Comparison of ENCODE assay signal across 9 cellular contexts in genomic region chr2:171706152-171706803, GRCh38. TPM values are rescaled to one million over a fixed set of nuclear protein-coding genes. Genes with fewer than 3 reads are reported as not detected.
DNase-seq lines count a peak whose midpoint lies in the region; ATAC-seq and TF ChIP-seq lines count a peak whose summit lies in the region.
"Had no signal": no experiment of that assay in that cellular context is flagged by ENCODE, and none has a peak within 500 bp of the region (broad histone marks: within the 10 kb centered on the region; RNA-seq: fewer than 3 reads in every experiment).

No MANE protein-coding gene starts in this region.

- no peak overlapping the region for H3K4me3 Mint-ChIP-seq in CD4-positive, CD25-positive, alpha-beta regulatory T cell
- no peak overlapping the region for H3K4me3 Mint-ChIP-seq in H9
- H3K4me3 Mint-ChIP-seq in activated T-cell treated with anti-CD3 and anti-CD28 coated beads, Interleukin-2, amount 50 U/mL, for 24 hours = no peak overlapping the region

- H3K4me3 ChIP-seq in CD4-positive, CD25-positive, alpha-beta regulatory T cell (ENCODE audit: low read depth, low read length) = peak overlapping the region; percentile 28
- no peak overlapping the region for H3K4me3 ChIP-seq in SK-N-SH (ENCODE audit: low read depth in 2 of 2, low read length in 1 of 2)
- H3K4me3 ChIP-seq in hepatocyte = no peak overlapping the region

- H3K14ac ChIP-seq in H9 (ENCODE audit: insufficient read depth, low read length) = no peak overlapping the region

- H4K20me1 ChIP-seq in H9 (ENCODE audit: control insufficient read depth, insufficient read depth, insufficient read length) (no peaks in the 10 kb centered on the region), SK-N-SH (ENCODE audit: insufficient read depth) (peaks cover 48% of the 10 kb centered on the region), hepatocyte (ENCODE audit: insufficient read depth, poor library complexity, severe bottlenecking) (peaks cover 32% of the 10 kb centered on the region)

- H3K36me3 ChIP-seq in CD4-positive, CD25-positive, alpha-beta regulatory T cell (ENCODE audit: control insufficient read depth, insufficient read depth, low read length) = peaks cover 4% of the 10 kb centered on the region
- H3K36me3 ChIP-seq in SK-N-SH (replicated peaks in 1 of 2; ENCODE audit: control insufficient read depth in 1 of 2, insufficient read depth in 2 of 2, low read length in 1 of 2) (peaks cover 10 to 25% of the 10 kb centered on the region in 2 experiments), hepatocyte (replicated peaks; ENCODE audit: insufficient read depth, low read depth) (no peaks in the 10 kb centered on the region)

- H3K4me1 ChIP-seq in CD4-positive, CD25-positive, alpha-beta regulatory T cell (ENCODE audit: control insufficient read depth, insufficient read depth, low read length, poor library complexity, severe bottlenecking) = no peaks in the 10 kb centered on the region
- H3K4me1 ChIP-seq in H9 (ENCODE audit: insufficient read depth, low read length) (no peaks in the 10 kb centered on the region), SK-N-SH (ENCODE audit: control insufficient read depth in 1 of 2, insufficient read depth in 2 of 2, low read depth in 1 of 2, low read length in 1 of 2) (peaks cover 0 to 48% of the 10 kb centered on the region in 2 experiments; a peak in 3 of 4 replicates), hepatocyte (ENCODE audit: insufficient read depth) (no peaks in the 10 kb centered on the region)

- H3K23me2 ChIP-seq in H9 (ENCODE audit: insufficient read length, low read depth, low read length, poor library complexity, severe bottlenecking) = no peaks in the 10 kb centered on the region

- no peaks in the 10 kb centered on the region for H3K9me2 ChIP-seq in SK-N-SH
- H3K9me2 ChIP-seq in hepatocyte (replicated peaks; ENCODE audit: insufficient read depth) = no peaks in the 10 kb centered on the region

- H3K27me3 ChIP-seq in CD4-positive, CD25-positive, alpha-beta regulatory T cell (ENCODE audit: control insufficient read depth, insufficient read depth, low read length) = no peaks in the 10 kb centered on the region
- no peaks in the 10 kb centered on the region for H3K27me3 ChIP-seq in H9 (ENCODE audit: insufficient read depth, low read length)
- no peaks in the 10 kb centered on the region for H3K27me3 ChIP-seq in SK-N-SH (ENCODE audit: insufficient read depth)
- H3K27me3 ChIP-seq in hepatocyte = no peaks in the 10 kb centered on the region

- POLR2A ChIA-PET in SK-N-SH (lab: Yijun Ruan, JAX) = interaction anchor here (0.5 to 0.6 kb wide), 2 partner anchors 75 to 409 kb away, joined by 3 read pairs; no protein-coding TSS in a partner anchor

- H3K9ac ChIP-seq in H9 (ENCODE audit: extremely low read depth, insufficient read length, low read length) (no peak overlapping the region), SK-N-SH (no peak overlapping the region)

- no CpG with 5 or more reads among the region's 2 CpGs for WGBS in H9 (ENCODE audit: extremely low coverage, insufficient read length, low lambda C conversion rate)
- WGBS in SK-N-SH (ENCODE audit: low lambda C conversion rate) = 24% methylated on average over 2 of the region's 2 CpGs
- WGBS in hepatocyte (ENCODE audit: low lambda C conversion rate, missing lambda C conversion rate) = 33% methylated on average over 2 of the region's 2 CpGs

- no peak overlapping the region for H3T11ph ChIP-seq in H9 (ENCODE audit: low read length)

- H3K4me1 Mint-ChIP-seq in CD4-positive, CD25-positive, alpha-beta regulatory T cell = peaks cover 17 to 23% (median 19%) of the 10 kb centered on the region in 4 donors
- peaks cover 6 to 10% of the 10 kb centered on the region in 2 experiments for H3K4me1 Mint-ChIP-seq in H9
- H3K4me1 Mint-ChIP-seq in activated T-cell treated with anti-CD3 and anti-CD28 coated beads, Interleukin-2, amount 50 U/mL, for 24 hours (ENCODE audit: low read depth) = peaks cover 12% of the 10 kb centered on the region

- H3K79me1 ChIP-seq in H9 (ENCODE audit: insufficient read depth, low read depth, low read length, poor library complexity, severe bottlenecking) = no peaks in the 10 kb centered on the region

- H2BK12ac ChIP-seq in H9 (ENCODE audit: insufficient read length, low read depth, low read length) = no peak overlapping the region

- H3K4me2 ChIP-seq in H9 (ENCODE audit: insufficient read depth, insufficient read length, low read length) = no peak overlapping the region
- no peak overlapping the region for H3K4me2 ChIP-seq in SK-N-SH
- no peak overlapping the region for H3K4me2 ChIP-seq in hepatocyte

- peak; percentile 69 for TF ChIP-seq RAD21 in SK-N-SH (IDR thresholded peaks at IDR 0.05; ENCODE audit: low read length)

- no peak overlapping the region for H2BK15ac ChIP-seq in H9 (ENCODE audit: low read depth, low read length)

- no peaks in the 10 kb centered on the region for H3K9me3 ChIP-seq in CD4-positive, CD25-positive, alpha-beta regulatory T cell (ENCODE audit: control insufficient read depth in 2 of 2, low read length in 2 of 2)
- H3K9me3 ChIP-seq in H9 (ENCODE audit: control insufficient read depth, low read depth, low read length) (no peaks in the 10 kb centered on the region), SK-N-SH (no peaks in the 10 kb centered on the region), hepatocyte (ENCODE audit: low read depth) (no peaks in the 10 kb centered on the region)

- TF ChIP-seq CTCF in H9 (conservative IDR thresholded peaks at IDR 0.05) (peak; percentile 52; the same call in 2 of the 3 replicates), SK-N-SH (IDR thresholded peaks at IDR 0.05) (peak; percentile 66), hepatocyte (IDR thresholded peaks at IDR 0.05; ENCODE audit: poor library complexity) (peak; percentile 43)

- CTCF ChIA-PET in SK-N-SH (lab: Yijun Ruan, JAX) = interaction anchor here (0.5 to 7.7 kb wide), 26 partner anchors 8 to 759 kb away, joined by 3 to 96 read pairs (median 4); partner anchors contain the start of genes DLX2 and DYNC1I2

- no peak overlapping the region for H3K56ac ChIP-seq in H9 (ENCODE audit: insufficient read length, low read depth, low read length)

- H3K27ac Mint-ChIP-seq in CD4-positive, CD25-positive, alpha-beta regulatory T cell = no peak overlapping the region
- H3K27ac Mint-ChIP-seq in H9 = no peak overlapping the region
- H3K27ac Mint-ChIP-seq in activated T-cell treated with anti-CD3 and anti-CD28 coated beads, Interleukin-2, amount 50 U/mL, for 24 hours = no peak overlapping the region
- no peak overlapping the region for H3K27ac Mint-ChIP-seq in activated naive CD4-positive, alpha-beta T cell treated with anti-CD3 and anti-CD28 coated beads, Interleukin-2, amount 50 U/mL, for 72 hours

- H3K79me2 ChIP-seq in H9 (ENCODE audit: insufficient read depth, low read length) (no peaks in the 10 kb centered on the region), SK-N-SH (ENCODE audit: insufficient read depth) (peaks cover 93% of the 10 kb centered on the region), hepatocyte (peaks cover 30% of the 10 kb centered on the region)

- H3K18ac ChIP-seq in H9 (ENCODE audit: insufficient read length, low read depth, low read length) = no peak overlapping the region

- H3K27me3 Mint-ChIP-seq in CD4-positive, CD25-positive, alpha-beta regulatory T cell = no peaks in the 10 kb centered on the region
- no peaks in the 10 kb centered on the region for H3K27me3 Mint-ChIP-seq in H9 (ENCODE audit: low read depth)
- no peaks in the 10 kb centered on the region for H3K27me3 Mint-ChIP-seq in activated T-cell treated with anti-CD3 and anti-CD28 coated beads, Interleukin-2, amount 50 U/mL, for 24 hours

- peak in 2 of 3 donors; percentile 44 to 51 for DNase-seq in CD4-positive, CD25-positive, alpha-beta regulatory T cell
- DNase-seq in H9 (no peak), SK-N-SH (peak; percentile 31), hepatocyte (ENCODE audit: low spot score) (peak; percentile 9)
- DNase-seq in activated T-cell treated with anti-CD3 and anti-CD28 coated beads, Interleukin-2, amount 50 U/mL, for 24 hours = no peak
- DNase-seq in activated naive CD4-positive, alpha-beta T cell treated with anti-CD3 and anti-CD28 coated beads, Interleukin-2, amount 50 U/mL, for 72 hours (ENCODE audit: low spot score in 2 of 2) = no peak
- no peak for DNase-seq in activated effector memory CD4-positive, alpha-beta T cell treated with Interleukin-2 at 50 U/mL for 16 hours
- DNase-seq: stimulated activated CD4-positive, alpha-beta T cell treated with anti-CD3 and anti-CD28 coated beads, Interleukin-4, amount 100 ng/mL, for 1 hour had no signal

- H2AFZ ChIP-seq in H9 (ENCODE audit: low read length) = no peak overlapping the region
- no peak overlapping the region for H2AFZ ChIP-seq in SK-N-SH (ENCODE audit: low read depth)
- H2AFZ ChIP-seq in hepatocyte = no peak overlapping the region

- no peak overlapping the region for H2BK120ac ChIP-seq in H9 (ENCODE audit: low read depth, low read length, poor library complexity, severe bottlenecking)

- H4K8ac ChIP-seq in H9 (replicated peaks; ENCODE audit: insufficient read length, low read depth, low read length) = no peak overlapping the region

- ATAC-seq in CD4-positive, CD25-positive, alpha-beta regulatory T cell (ENCODE audit: low read depth in 2 of 2) = peak in 1 of 2 donors; percentile 28
- no peak for ATAC-seq in activated naive CD4-positive, alpha-beta T cell treated with anti-CD3 and anti-CD28 coated beads, Interleukin-2, amount 50 U/mL, for 72 hours
- no peak for ATAC-seq in HG03521 (IDR thresholded peaks at IDR 0.05; ENCODE audit: unreplicated experiment)

- no peak overlapping the region for H4K91ac ChIP-seq in H9 (ENCODE audit: insufficient read length, low read depth, low read length)

- H3K9me3 Mint-ChIP-seq in CD4-positive, CD25-positive, alpha-beta regulatory T cell = no peaks in the 10 kb centered on the region
- H3K9me3 Mint-ChIP-seq in H9 = no peaks in the 10 kb centered on the region
- H3K9me3 Mint-ChIP-seq in activated T-cell treated with anti-CD3 and anti-CD28 coated beads, Interleukin-2, amount 50 U/mL, for 24 hours = no peaks in the 10 kb centered on the region
- no peaks in the 10 kb centered on the region for H3K9me3 Mint-ChIP-seq in activated naive CD4-positive, alpha-beta T cell treated with anti-CD3 and anti-CD28 coated beads, Interleukin-2, amount 50 U/mL, for 72 hours

- no peak overlapping the region for H2BK5ac ChIP-seq in H9 (ENCODE audit: insufficient read length, low read length)

- H3K23ac ChIP-seq in H9 (ENCODE audit: insufficient read length, low read depth, low read length) = no peak overlapping the region

- H2AK5ac ChIP-seq in H9 (ENCODE audit: insufficient read length, low read length) = no peak overlapping the region

- H4K5ac ChIP-seq in H9 (ENCODE audit: insufficient read length, low read depth, low read length) = no peak overlapping the region

- no peak overlapping the region for H2BK20ac ChIP-seq in H9 (ENCODE audit: low read depth, low read length, poor library complexity, severe bottlenecking)

- no peak for TF ChIP-seq EP300 in SK-N-SH (IDR thresholded peaks at IDR 0.05; ENCODE audit: borderline replicate concordance in 1 of 2, low read depth in 1 of 2, low read length in 1 of 2)

- H3K27ac ChIP-seq in CD4-positive, CD25-positive, alpha-beta regulatory T cell (ENCODE audit: insufficient read depth, low read length, poor library complexity, severe bottlenecking) = no peak overlapping the region
- H3K27ac ChIP-seq in H9 (ENCODE audit: insufficient read length, low read depth, low read length) (no peak overlapping the region), SK-N-SH (ENCODE audit: low read depth in 2 of 2, low read length in 1 of 2) (no peak overlapping the region; a peak in 1 of 4 replicates), hepatocyte (no peak overlapping the region)

- peaks cover 34% of the 10 kb centered on the region for H3K36me3 Mint-ChIP-seq in CD4-positive, CD25-positive, alpha-beta regulatory T cell
- H3K36me3 Mint-ChIP-seq in H9 (ENCODE audit: insufficient read depth in 1 of 3, low read depth in 3 of 3) = peaks cover 0 to 8% (median 0%) of the 10 kb centered on the region in 3 experiments; a peak in 2 of 7 replicates
- H3K36me3 Mint-ChIP-seq in activated T-cell treated with anti-CD3 and anti-CD28 coated beads, Interleukin-2, amount 50 U/mL, for 24 hours (ENCODE audit: low read depth) = peaks cover 37% of the 10 kb centered on the region
- H3K36me3 Mint-ChIP-seq in activated naive CD4-positive, alpha-beta T cell treated with anti-CD3 and anti-CD28 coated beads, Interleukin-2, amount 50 U/mL, for 72 hours = no peaks in the 10 kb centered on the region

- peaks cover 40% of the 10 kb centered on the region for H3F3A ChIP-seq in SK-N-SH (replicated peaks; ENCODE audit: insufficient read depth)

- no peak overlapping the region for H3K4ac ChIP-seq in H9 (ENCODE audit: low read depth, low read length)

RNA-seq across cellular contexts. Expression of gene DYNC1I2, which starts 19.0 kb away (rescaled TPM):
- 29.5 TPM for total RNA-seq in CD4-positive, CD25-positive, alpha-beta regulatory T cell
- polyA plus RNA-seq in CD4-positive, CD25-positive, alpha-beta regulatory T cell = 10 to 100 TPM; 20.9 to 31.6 (median 27.6) TPM
- total RNA-seq in H9 (2021) = 73.4 and 75.4 TPM in 2 replicates
- 99.7 and 134 TPM in 2 replicates for polyA plus RNA-seq in SK-N-SH (2012; rRNA removed)
- polyA plus RNA-seq in SK-N-SH (2012; cell fraction: cytosol; rRNA removed) = 139 and 147 TPM in 2 replicates
- polyA plus RNA-seq in SK-N-SH (2012; cell fraction: nucleus; rRNA removed) = 50.7 and 114 TPM in 2 replicates
- 116 and 122 TPM in 2 replicates for total RNA-seq in hepatocyte
- 51.3 and 54.3 TPM in 2 replicates for polyA plus RNA-seq in hepatocyte
- total RNA-seq in activated naive CD4-positive, alpha-beta T cell treated with anti-CD3 and anti-CD28 coated beads, Interleukin-2, amount 50 U/mL, for 72 hours = 10 to 100 TPM; 25.5 to 52.9 TPM

Comparison
In these comparisons a context has a peak if more than half of its experiments do, and no peak if none do; other contexts are left out.
1. DNase-seq: peak in CD4-positive, CD25-positive, alpha-beta regulatory T cell (2 of 3), SK-N-SH (single experiment) and hepatocyte (single experiment); none in H9 (single experiment), activated T-cell treated with anti-CD3 and anti-CD28 coated beads, Interleukin-2, amount 50 U/mL, for 24 hours (single experiment), activated naive CD4-positive, alpha-beta T cell treated with anti-CD3 and anti-CD28 coated beads, Interleukin-2, amount 50 U/mL, for 72 hours (0 of 2) and activated effector memory CD4-positive, alpha-beta T cell treated with Interleukin-2 at 50 U/mL for 16 hours (single experiment).
2. Peak in every context shown above with its lines, with median percentiles within 50 percentile points of each other: CTCF ChIP-seq.